7 cellular contexts compared by ENCODE assay signal in genomic region chr17:40123811-40124114, GRCh38. TPM values are rescaled to one million over a fixed set of nuclear protein-coding genes. Genes with fewer than 3 reads are reported as not detected.
A peak's percentile ranks its signal among the peaks of the same experiment; 100 is the strongest.
DNase-seq lines count a peak whose midpoint lies in the region; ATAC-seq and TF ChIP-seq lines count a peak whose summit lies in the region.

No MANE protein-coding gene starts in this region.

- H3K9me3 Mint-ChIP-seq in activated naive CD8-positive, alpha-beta T cell treated with anti-CD3 and anti-CD28 coated beads for 36 hours: no peaks in the 10 kb centered on the region
- no peaks in the 10 kb centered on the region for H3K9me3 Mint-ChIP-seq in immature natural killer cell

- TF ChIP-seq EP300 in stomach (IDR thresholded peaks at IDR 0.05): no peak

- H3K4me3 ChIP-seq in HUES6 (ENCODE audit: low read depth, low read length): peak overlapping the region; percentile 78
- peak overlapping the region; percentile 88 to 100 (median 97) for H3K4me3 ChIP-seq in stomach

- intact Hi-C loops in stomach (cut with DNase I; ENCODE audit: low total_unique reads): no loop called here

- H3K36me3 ChIP-seq in HUES6 (ENCODE audit: control insufficient read depth, insufficient read depth, low read length) (peaks cover 25% of the 10 kb centered on the region), stomach (peaks cover 20 to 35% (median 35%) of the 10 kb centered on the region in 4 donors)

- WGBS in stomach, 5 donors: 0 to 2% (median 0%) methylated on average over 2 of the region's 2 CpGs

- H3K27me3 ChIP-seq in HUES6 (ENCODE audit: control insufficient read depth, insufficient read depth, low read length): no peaks in the 10 kb centered on the region
- no peaks in the 10 kb centered on the region for H3K27me3 ChIP-seq in stomach

- H3K27me3 Mint-ChIP-seq in activated naive CD8-positive, alpha-beta T cell treated with anti-CD3 and anti-CD28 coated beads for 36 hours: no peaks in the 10 kb centered on the region
- peaks cover 3 to 12% (median 4%) of the 10 kb centered on the region in 3 donors for H3K27me3 Mint-ChIP-seq in immature natural killer cell (ENCODE audit: low read depth in 3 of 3)

- H3K27ac Mint-ChIP-seq in activated naive CD8-positive, alpha-beta T cell treated with anti-CD3 and anti-CD28 coated beads for 36 hours: peak overlapping the region; percentile 91
- peak overlapping the region; percentile 85 to 97 (median 90) for H3K27ac Mint-ChIP-seq in immature natural killer cell

- H3K4me1 ChIP-seq in HUES6 (ENCODE audit: control insufficient read depth, insufficient read depth, low read length) (peaks cover 8% of the 10 kb centered on the region; the same call in 1 of the 2 replicates), stomach (peaks cover 24 to 56% (median 37%) of the 10 kb centered on the region in 4 donors)

- H3K4me1 Mint-ChIP-seq in activated naive CD8-positive, alpha-beta T cell treated with anti-CD3 and anti-CD28 coated beads for 36 hours: peaks cover 30% of the 10 kb centered on the region
- peaks cover 34 to 44% of the 10 kb centered on the region in 2 donors for H3K4me1 Mint-ChIP-seq in immature natural killer cell

- no peak overlapping the region for H3K27ac ChIP-seq in HUES6 (ENCODE audit: low read depth, low read length)
- H3K27ac ChIP-seq in stomach: peak overlapping the region; percentile 92 to 99 (median 98)

- DNase-seq in activated naive CD8-positive, alpha-beta T cell treated with anti-CD3 and anti-CD28 coated beads for 36 hours: no peak
- DNase-seq in immature natural killer cell: no peak
- DNase-seq in stomach: no peak
- no peak for DNase-seq in globus pallidus (ENCODE audit: low spot score)
- DNase-seq in NCI-H510A (lab: John Stamatoyannopoulos, UW): no peak

- H3K9me3 ChIP-seq in HUES6 (ENCODE audit: control insufficient read depth, insufficient read depth, low read depth, low read length) (no peaks in the 10 kb centered on the region), stomach (no peaks in the 10 kb centered on the region)

- peak overlapping the region; percentile 99 for H3K4me3 Mint-ChIP-seq in activated naive CD8-positive, alpha-beta T cell treated with anti-CD3 and anti-CD28 coated beads for 36 hours
- H3K4me3 Mint-ChIP-seq in immature natural killer cell: peak overlapping the region; percentile 86 to 99 (median 95)

- peak overlapping the region; percentile 84 for H3K9ac ChIP-seq in HUES6 (ENCODE audit: low read length)

- no peak for TF ChIP-seq POLR2A in stomach (IDR thresholded peaks at IDR 0.05)

- ATAC-seq in GM21515 (IDR thresholded peaks at IDR 0.05; ENCODE audit: unreplicated experiment): no peak

- TF ChIP-seq CTCF in stomach (IDR thresholded peaks at IDR 0.05): no peak

- peaks cover 31% of the 10 kb centered on the region for H3K36me3 Mint-ChIP-seq in activated naive CD8-positive, alpha-beta T cell treated with anti-CD3 and anti-CD28 coated beads for 36 hours
- H3K36me3 Mint-ChIP-seq in immature natural killer cell: peaks cover 5 to 12% (median 8%) of the 10 kb centered on the region in 3 donors

RNA-seq across cellular contexts. Expression of gene MSL1, which starts 2.0 kb away (rescaled TPM):
- 10 to 100 TPM; 62.7 to 66.7 TPM for total RNA-seq in activated naive CD8-positive, alpha-beta T cell treated with anti-CD3 and anti-CD28 coated beads for 36 hours
- polyA plus RNA-seq in immature natural killer cell (10 to 100 TPM in 2 of 3 donors, 1 to 10 TPM in 1; 5.6 to 16.2 (median 11.1) TPM), stomach (10 to 100 TPM; 29.3 to 63.8 (median 32.7) TPM)
- 100 to 1,000 TPM in 2 of 5 donors, 10 to 100 TPM in 3; 47.1 to 322 (median 90.1) TPM for total RNA-seq in stomach

RNA-seq across cellular contexts. Expression of gene CASC3, which starts 16.6 kb away (rescaled TPM):
- 10 to 100 TPM; 74.5 to 77.0 TPM for total RNA-seq in activated naive CD8-positive, alpha-beta T cell treated with anti-CD3 and anti-CD28 coated beads for 36 hours
- 10 to 100 TPM; 24.5 to 53.5 (median 27.7) TPM for polyA plus RNA-seq in immature natural killer cell
- 100 to 1,000 TPM in 2 of 5 donors, 10 to 100 TPM in 3; 41.9 to 198 (median 85.5) TPM for total RNA-seq in stomach
- polyA plus RNA-seq in stomach: 10 to 100 TPM; 27.6 to 42.2 (median 37.0) TPM

RNA-seq across cellular contexts. Expression of gene NR1D1, which starts 23.4 kb away (rescaled TPM):
- 1 to 10 TPM; 4.8 to 5.8 TPM for total RNA-seq in activated naive CD8-positive, alpha-beta T cell treated with anti-CD3 and anti-CD28 coated beads for 36 hours
- polyA plus RNA-seq in immature natural killer cell: 1 to 10 TPM in 1 of 3 donors, under 1 TPM in 1, not detected in 1; 0.49 to 2.8 TPM
- 10 to 100 TPM in 2 of 5 donors, 1 to 10 TPM in 3; 2.8 to 14.9 (median 9.0) TPM for total RNA-seq in stomach
- 10 to 100 TPM in 1 of 3 donors, 1 to 10 TPM in 2; 5.5 to 20.5 (median 9.6) TPM for polyA plus RNA-seq in stomach

RNA-seq across cellular contexts. Expression of gene RAPGEFL1, which starts 53.5 kb away (rescaled TPM):
- total RNA-seq in activated naive CD8-positive, alpha-beta T cell treated with anti-CD3 and anti-CD28 coated beads for 36 hours: 1 to 10 TPM; 4.3 to 5.1 TPM
- polyA plus RNA-seq in immature natural killer cell (not detected), stomach (10 to 100 TPM in 2 of 3 donors, 1 to 10 TPM in 1; 5.2 to 76.8 (median 15.4) TPM)
- 100 to 1,000 TPM in 1 of 5 donors, 10 to 100 TPM in 3, 1 to 10 TPM in 1; 8.5 to 294 (median 29.0) TPM for total RNA-seq in stomach
